ENCODE assay signal across 25 cellular contexts in the genomic region with DNA sequence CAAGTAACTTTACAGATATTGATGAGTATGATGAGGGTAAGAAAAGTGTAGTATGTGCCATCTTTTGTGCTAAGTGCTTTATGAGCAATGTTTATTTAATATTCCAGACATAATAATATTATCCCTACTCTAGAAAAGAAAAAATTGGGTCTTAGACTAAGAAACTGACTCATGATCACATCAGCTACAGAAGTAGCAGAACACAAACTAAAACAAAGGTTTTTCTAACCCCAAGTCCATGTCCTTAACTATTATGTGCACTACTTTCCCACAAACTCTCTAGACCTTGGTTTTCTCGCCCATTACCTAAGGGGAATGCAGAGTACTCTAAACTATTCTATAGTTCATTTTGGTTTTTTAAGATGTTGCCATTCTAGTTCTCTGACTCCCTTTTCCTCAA.
DNase-seq lines count a peak whose midpoint lies in the region; ATAC-seq, FAIRE-seq and TF ChIP-seq lines count a peak whose summit lies in the region.
"Had no signal": no experiment of that assay in that cellular context is flagged by ENCODE, and none has a peak within 500 bp of the region (broad histone marks: within the 10 kb centered on the region; RNA-seq: fewer than 3 reads in every experiment).

No MANE protein-coding gene starts in this region.

- TF ChIP-seq POLR2A in H54 (IDR thresholded peaks at IDR 0.05; ENCODE audit: low read depth, low read length), result no peak

- DNase-seq in H54 (ENCODE audit: insufficient read length, low spot score), result no peak
- no peak for DNase-seq in Panc1 (ENCODE audit: low read depth, low spot score)
- peak; percentile 33 for DNase-seq in bronchial epithelial cell (ENCODE audit: low read depth)
- no peak for DNase-seq in CD8-positive, alpha-beta memory T cell
- DNase-seq in NCI-H82 treated with DMSO at 0.1 percent for 48 hours (lab: John Stamatoyannopoulos, UW; ENCODE audit: unreplicated experiment), result no peak
- no peak for DNase-seq in amniotic stem cell (lab: John Stamatoyannopoulos, UW)
- DNase-seq: CD4-positive, alpha-beta T cell; COR-L47; GDM1; H7; KBM-7; NCI-H1048; NCI-H1694; NCI-H2029 treated with DMSO at 0.1 percent for 48 hours; NCI-H2227 treated with DMSO at 0.1 percent for 48 hours; NCI-H526 treated with DMSO at 0.1 percent for 48 hours; SIG-M5; SW 1271 had no signal

- no peaks in the 10 kb centered on the region for H3K27me3 Mint-ChIP-seq in CD8-positive, alpha-beta memory T cell
- H3K27me3 Mint-ChIP-seq: CD4-positive, alpha-beta T cell had no signal

- TF ChIP-seq CTCF in Panc1 (IDR thresholded peaks at IDR 0.05), result no peak
- no peak for TF ChIP-seq CTCF in bronchial epithelial cell (IDR thresholded peaks at IDR 0.05; ENCODE audit: insufficient read depth, low read length, severe bottlenecking)
- TF ChIP-seq CTCF in neutrophil (IDR thresholded peaks at IDR 0.05), result no peak

- BruUV-seq in Panc1 (replicated peaks; lab: Mats Ljungman, UMichigan), result TSS peak; percentile 19

- no peak for ATAC-seq in Panc1
- no peak for ATAC-seq in activated CD4-positive, CD25-positive, alpha-beta regulatory T cell treated with anti-CD3 and anti-CD28 coated beads, Interleukin-2, amount 50 U/mL, for 24 hours
- ATAC-seq: GM12878 had no signal

- CTCF ChIA-PET in Panc1 (lab: Charles Lee), result no interaction called here
- CTCF ChIA-PET in CD8-positive, alpha-beta memory T cell (lab: Charles Lee), result no interaction called here

- H3K4me3 ChIP-seq in Panc1 (ENCODE audit: low read depth in 2 of 2, low read length in 2 of 2) (no peak overlapping the region), bronchial epithelial cell (ENCODE audit: low read depth, low read length) (no peak overlapping the region), neutrophil (ENCODE audit: low read depth in 1 of 2, low read length in 1 of 2) (no peak overlapping the region)
- no peak overlapping the region for H3K4me3 ChIP-seq in CD8-positive, alpha-beta memory T cell (ENCODE audit: low read length)
- H3K4me3 ChIP-seq: BLaER1 treated with 17β-estradiol and CSF1 and Interleukin-3, amounts not matched to agents 10 nM and 100 nM; GM12878; SK-N-MC had no signal

- FAIRE-seq in H54 (lab: Jason Lieb, UNC), result peak; percentile 27
- no peak for FAIRE-seq in bronchial epithelial cell (lab: Jason Lieb, UNC)
- FAIRE-seq: GM12878, HTR-8/SVneo, RCC 7860 had no signal

- no peak overlapping the region for H3K4me3 Mint-ChIP-seq in CD8-positive, alpha-beta memory T cell
- H3K4me3 Mint-ChIP-seq: CD4-positive, alpha-beta T cell had no signal

- no peak overlapping the region for H3K27ac ChIP-seq in Panc1 (ENCODE audit: low read length)
- peak overlapping the region; percentile 59 for H3K27ac ChIP-seq in neutrophil
- no peak overlapping the region for H3K27ac ChIP-seq in CD8-positive, alpha-beta memory T cell (ENCODE audit: low read depth, low read length)
- H3K27ac ChIP-seq: BLaER1 treated with 17β-estradiol and CSF1 and Interleukin-3, amounts not matched to agents 10 nM and 100 nM; SK-N-MC had no signal

- no peaks in the 10 kb centered on the region; the same call in 1 of the 2 replicates for H3K4me1 ChIP-seq in Panc1 (ENCODE audit: control insufficient read depth, insufficient read depth, low read length)
- H3K4me1 ChIP-seq in neutrophil (ENCODE audit: control insufficient read depth in 1 of 2, insufficient read depth in 1 of 2, low read depth in 1 of 2, low read length in 1 of 2), result peaks cover 46 to 70% of the 10 kb centered on the region in 2 experiments
- H3K4me1 ChIP-seq in CD8-positive, alpha-beta memory T cell (ENCODE audit: insufficient read depth, low read length), result no peaks in the 10 kb centered on the region

- POLR2A ChIA-PET in Panc1 (lab: Charles Lee), result no interaction called here
- POLR2A ChIA-PET in CD8-positive, alpha-beta memory T cell (lab: Charles Lee), result no interaction called here

- no peaks in the 10 kb centered on the region for H3K9me3 Mint-ChIP-seq in CD8-positive, alpha-beta memory T cell
- H3K9me3 Mint-ChIP-seq: CD4-positive, alpha-beta T cell had no signal

- no peak overlapping the region for H3K27ac Mint-ChIP-seq in CD8-positive, alpha-beta memory T cell
- H3K27ac Mint-ChIP-seq: CD4-positive, alpha-beta T cell had no signal

- H3K27me3 ChIP-seq in Panc1 (ENCODE audit: control insufficient read depth, insufficient read depth, low read length), result no peaks in the 10 kb centered on the region
- no peaks in the 10 kb centered on the region for H3K27me3 ChIP-seq in bronchial epithelial cell (ENCODE audit: control insufficient read depth, insufficient read depth, low read length)
- H3K27me3 ChIP-seq in neutrophil, result no peaks in the 10 kb centered on the region
- no peaks in the 10 kb centered on the region for H3K27me3 ChIP-seq in CD8-positive, alpha-beta memory T cell (ENCODE audit: insufficient read depth, low read length, poor library complexity, severe bottlenecking)
- H3K27me3 ChIP-seq: BLaER1 treated with 17β-estradiol and CSF1 and Interleukin-3, amounts not matched to agents 10 nM and 100 nM had no signal

- in situ Hi-C loops in Panc1 (cut with HindIII; ENCODE audit: low pct_unique_long_range_greater_than_20kb, low sequenced_read_pairs), result no loop called here

- no peaks in the 10 kb centered on the region for H3K4me1 Mint-ChIP-seq in CD8-positive, alpha-beta memory T cell

- H3K36me3 ChIP-seq in Panc1 (ENCODE audit: control insufficient read depth, insufficient read depth, low read length) (no peaks in the 10 kb centered on the region; the same call in 1 of the 2 replicates), bronchial epithelial cell (ENCODE audit: control insufficient read depth, insufficient read depth, low read length) (no peaks in the 10 kb centered on the region), neutrophil (no peaks in the 10 kb centered on the region)
- no peaks in the 10 kb centered on the region for H3K36me3 ChIP-seq in CD8-positive, alpha-beta memory T cell (ENCODE audit: insufficient read depth, low read length)

- no peaks in the 10 kb centered on the region for H3K9me3 ChIP-seq in Panc1 (ENCODE audit: control insufficient read depth, insufficient read depth, low read depth, low read length)
- no peaks in the 10 kb centered on the region for H3K9me3 ChIP-seq in neutrophil
- H3K9me3 ChIP-seq in CD8-positive, alpha-beta memory T cell (ENCODE audit: low read length), result no peaks in the 10 kb centered on the region
- H3K9me3 ChIP-seq: BLaER1 treated with 17β-estradiol and CSF1 and Interleukin-3, amounts not matched to agents 10 nM and 100 nM had no signal

- peaks cover 0 to 4% (median 2%) of the 10 kb centered on the region in 3 donors for H3K36me3 Mint-ChIP-seq in CD8-positive, alpha-beta memory T cell

- intact Hi-C loops in Panc1 (cut with micrococcal nuclease; ENCODE audit: unreplicated experiment), result no loop called here
